In the genomic region with DNA sequence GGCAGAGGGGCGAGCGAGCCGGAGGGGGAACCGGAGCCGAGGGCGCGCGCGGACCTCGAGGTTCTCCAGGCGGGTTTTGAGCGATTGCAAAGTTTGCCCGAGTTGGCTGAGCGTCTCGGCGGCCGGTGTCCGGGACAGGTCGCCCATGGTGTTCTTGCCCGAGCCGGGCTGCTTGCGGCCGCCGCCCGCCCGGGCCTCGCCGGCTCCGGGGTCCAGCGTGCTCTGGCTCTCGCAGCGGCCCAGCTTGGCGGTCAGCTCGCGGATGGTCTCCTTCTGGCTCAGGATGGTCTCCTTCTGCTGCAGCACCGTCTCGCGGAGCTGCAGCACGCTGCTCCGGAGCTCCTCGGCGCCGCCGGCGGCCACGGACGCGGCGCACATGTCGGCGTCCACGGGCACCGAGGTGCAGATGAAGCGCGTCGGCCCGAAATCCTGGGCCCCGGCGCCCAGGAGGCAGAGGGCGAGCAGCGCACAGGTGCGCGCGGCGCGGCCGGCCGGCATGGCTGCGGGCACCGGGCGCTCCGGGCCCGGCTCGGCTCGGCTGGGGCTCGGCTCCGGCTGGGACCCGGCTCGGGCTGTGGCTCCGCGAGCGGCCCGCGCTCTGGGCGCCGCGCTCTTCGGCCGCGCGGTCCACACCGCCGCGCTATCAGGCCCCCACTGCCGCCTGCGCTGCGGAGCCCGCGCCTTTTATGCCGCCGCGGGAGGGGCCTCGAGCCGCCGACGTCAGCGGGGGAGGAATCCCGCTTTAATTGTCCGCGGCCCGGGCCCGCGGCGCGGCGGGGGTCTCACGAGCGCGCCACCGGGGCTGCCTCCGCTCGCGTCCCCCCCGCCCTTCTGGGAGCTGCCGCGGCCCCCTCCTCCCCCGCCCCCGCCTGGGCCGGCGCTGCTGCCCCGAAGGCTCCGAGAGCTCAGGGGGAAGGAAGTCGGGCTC, we compare ENCODE assay signal across 8 cellular contexts. TPM values are rescaled to one million over a fixed set of nuclear protein-coding genes. Genes with fewer than 3 reads are reported as not detected.
DNase-seq lines count a peak whose midpoint lies in the region; ATAC-seq and TF ChIP-seq lines count a peak whose summit lies in the region.

A gene with protein sequence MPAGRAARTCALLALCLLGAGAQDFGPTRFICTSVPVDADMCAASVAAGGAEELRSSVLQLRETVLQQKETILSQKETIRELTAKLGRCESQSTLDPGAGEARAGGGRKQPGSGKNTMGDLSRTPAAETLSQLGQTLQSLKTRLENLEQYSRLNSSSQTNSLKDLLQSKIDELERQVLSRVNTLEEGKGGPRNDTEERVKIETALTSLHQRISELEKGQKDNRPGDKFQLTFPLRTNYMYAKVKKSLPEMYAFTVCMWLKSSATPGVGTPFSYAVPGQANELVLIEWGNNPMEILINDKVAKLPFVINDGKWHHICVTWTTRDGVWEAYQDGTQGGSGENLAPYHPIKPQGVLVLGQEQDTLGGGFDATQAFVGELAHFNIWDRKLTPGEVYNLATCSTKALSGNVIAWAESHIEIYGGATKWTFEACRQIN (minus strand): TSS at position 659 of the 928 bp plus-strand sequence. CDS start 161 bp downstream, at position 498.

- H3K36me3 ChIP-seq in CD8-positive, alpha-beta T cell (ENCODE audit: insufficient read depth, low read length): no peaks in the 10 kb centered on the region

- no peak for TF ChIP-seq CTCF in CD8-positive, alpha-beta T cell (IDR thresholded peaks at IDR 0.05)
- TF ChIP-seq CTCF in LNCaP clone FGC (IDR thresholded peaks at IDR 0.05; ENCODE audit: control insufficient read depth, extremely low read depth, insufficient read depth): peak; percentile 2; the same call in 1 of the 2 replicates

- CTCF ChIA-PET in CD8-positive, alpha-beta T cell (lab: Charles Lee): interaction anchor here (1.5 kb wide), 1 partner anchor 423 kb away, joined by 4 read pairs; no protein-coding TSS in a partner anchor

- H3K9me3 Mint-ChIP-seq in CD8-positive, alpha-beta T cell: no peaks in the 10 kb centered on the region
- H3K9me3 Mint-ChIP-seq in activated naive CD4-positive, alpha-beta T cell treated with anti-CD3 and anti-CD28 coated beads, Interleukin-2, amount 50 U/mL, for 24 hours: no peaks in the 10 kb centered on the region

- H3K27ac ChIP-seq in CD8-positive, alpha-beta T cell (ENCODE audit: low read depth, low read length): no peak within 1 kb of the TSS
- H3K27ac ChIP-seq in temporal lobe (ENCODE audit: low read depth, low read length): peak within 1 kb of the TSS; percentile 71

- H3K4me3 Mint-ChIP-seq in CD8-positive, alpha-beta T cell: peak within 1 kb of the TSS; percentile 68
- peak within 1 kb of the TSS; percentile 88 for H3K4me3 Mint-ChIP-seq in activated naive CD4-positive, alpha-beta T cell treated with anti-CD3 and anti-CD28 coated beads, Interleukin-2, amount 50 U/mL, for 24 hours

- no peaks in the 10 kb centered on the region for H3K36me3 Mint-ChIP-seq in CD8-positive, alpha-beta T cell
- H3K36me3 Mint-ChIP-seq in activated naive CD4-positive, alpha-beta T cell treated with anti-CD3 and anti-CD28 coated beads, Interleukin-2, amount 50 U/mL, for 24 hours: peaks cover 5% of the 10 kb centered on the region

- no peak for DNase-seq in CD8-positive, alpha-beta T cell
- no peak for DNase-seq in LNCaP clone FGC (ENCODE audit: low read depth)
- no peak for DNase-seq in COLO829 (ENCODE audit: low spot score)

- POLR2A ChIA-PET in CD8-positive, alpha-beta T cell (lab: Charles Lee): interaction anchor here (1.7 kb wide), 1 partner anchor 22 kb away, joined by 9 read pairs; no protein-coding TSS in a partner anchor

- H3K4me3 ChIP-seq in CD8-positive, alpha-beta T cell (ENCODE audit: low read depth, low read length): peak within 1 kb of the TSS; percentile 37
- no peak within 1 kb of the TSS for H3K4me3 ChIP-seq in LNCaP clone FGC (ENCODE audit: low read depth, low read length)
- peak within 1 kb of the TSS; percentile 46; the same call in 1 of the 2 replicates for H3K4me3 ChIP-seq in iPS-18c (ENCODE audit: insufficient read depth, low read depth, low read length)

- ATAC-seq in CD8-positive, alpha-beta T cell: no peak
- ATAC-seq in GM19397 (IDR thresholded peaks at IDR 0.05; ENCODE audit: unreplicated experiment): no peak
- ATAC-seq in HG03045 (IDR thresholded peaks at IDR 0.05; ENCODE audit: unreplicated experiment): no peak

- no peak within 1 kb of the TSS for H3K27ac Mint-ChIP-seq in CD8-positive, alpha-beta T cell
- H3K27ac Mint-ChIP-seq in activated naive CD4-positive, alpha-beta T cell treated with anti-CD3 and anti-CD28 coated beads, Interleukin-2, amount 50 U/mL, for 24 hours: no peak within 1 kb of the TSS

- H3K4me1 ChIP-seq in CD8-positive, alpha-beta T cell (ENCODE audit: insufficient read depth, low read length): peaks cover 32% of the 10 kb centered on the region

- H3K27me3 ChIP-seq in CD8-positive, alpha-beta T cell (ENCODE audit: insufficient read depth, low read length): peaks cover 42% of the 10 kb centered on the region

- H3K27me3 Mint-ChIP-seq in CD8-positive, alpha-beta T cell (ENCODE audit: low read depth): peaks cover 58% of the 10 kb centered on the region
- H3K27me3 Mint-ChIP-seq in activated naive CD4-positive, alpha-beta T cell treated with anti-CD3 and anti-CD28 coated beads, Interleukin-2, amount 50 U/mL, for 24 hours: peaks cover 22% of the 10 kb centered on the region

- H3K9me3 ChIP-seq in CD8-positive, alpha-beta T cell (ENCODE audit: low read length): no peaks in the 10 kb centered on the region
- H3K9me3 ChIP-seq in iPS-18c (ENCODE audit: control insufficient read depth, insufficient read depth, low read length): no peaks in the 10 kb centered on the region

- peaks cover 24% of the 10 kb centered on the region for H3K4me1 Mint-ChIP-seq in CD8-positive, alpha-beta T cell (ENCODE audit: low read depth)
- peaks cover 37% of the 10 kb centered on the region for H3K4me1 Mint-ChIP-seq in activated naive CD4-positive, alpha-beta T cell treated with anti-CD3 and anti-CD28 coated beads, Interleukin-2, amount 50 U/mL, for 24 hours

- intact Hi-C loops in CD8-positive, alpha-beta T cell (cut with DNase I, micrococcal nuclease): no loop called here

RNA-seq across cellular contexts. Expression of the gene that starts here (rescaled TPM):
- total RNA-seq in CD8-positive, alpha-beta T cell: under 1 TPM; 0.06 to 0.30 TPM
- 6.6 TPM for total RNA-seq in temporal lobe
